15 cellular contexts compared by ENCODE assay signal in genomic region chr1:212588137-212588510, GRCh38.
"Had no signal": no experiment of that assay in that cellular context is flagged by ENCODE, and none has a peak within 500 bp of the region (broad histone marks: within the 10 kb centered on the region; RNA-seq: fewer than 3 reads in every experiment).

No MANE protein-coding gene starts in this region.

- H3K4me3 ChIP-seq: prostate gland, tibial nerve, uterus had no signal

- H3K36me3 ChIP-seq: prostate gland, tibial nerve, uterus had no signal

- H3K36me3 Mint-ChIP-seq: activated CD8-positive, alpha-beta memory T cell treated with anti-CD3 and anti-CD28 coated beads, Interleukin-2, amount 10 ng/mL, durations not matched to agents 7 days and 5 days had no signal

- H3K4me1 ChIP-seq: prostate gland, uterus had no signal

- H3K27me3 ChIP-seq: uterus had no signal

- DNase-seq: activated CD4-positive, alpha-beta memory T cell treated with anti-CD3 and anti-CD28 coated beads, Interleukin-2, amount 10 ng/mL, durations not matched to agents 7 days and 5 days; activated CD4-positive, alpha-beta T cell treated with anti-CD3 and anti-CD28 coated beads for 36 hours; activated CD8-positive, alpha-beta memory T cell treated with anti-CD3 and anti-CD28 coated beads, Interleukin-2, amount 10 ng/mL, durations not matched to agents 7 days and 5 days; activated naive CD4-positive, alpha-beta T cell treated with Interleukin-2 at 50 U/mL for 16 hours; anterior cingulate cortex; cortex of kidney; left ventricle myocardium superior; right cardiac atrium; stimulated activated naive CD8-positive, alpha-beta T cell treated with anti-CD3 and anti-CD28 coated beads, Interleukin-15, Interleukin-2, amounts not matched to agents 100 U/mL and 50 U/mL, for 24 hours; substantia nigra; uterus had no signal

- H3K4me3 Mint-ChIP-seq: activated CD4-positive, alpha-beta memory T cell treated with anti-CD3 and anti-CD28 coated beads, Interleukin-2, amount 10 ng/mL, durations not matched to agents 7 days and 5 days; activated CD4-positive, alpha-beta T cell treated with anti-CD3 and anti-CD28 coated beads for 36 hours; activated CD8-positive, alpha-beta memory T cell treated with anti-CD3 and anti-CD28 coated beads, Interleukin-2, amount 10 ng/mL, durations not matched to agents 7 days and 5 days; activated T-helper 17 cell treated with anti-CD3 and anti-CD28 coated beads, Interleukin-2, amount 50 U/mL, for 72 hours had no signal

- ATAC-seq: activated CD4-positive, alpha-beta T cell treated with anti-CD3 and anti-CD28 coated beads for 36 hours; activated CD8-positive, alpha-beta memory T cell treated with anti-CD3 and anti-CD28 coated beads, Interleukin-2, amount 10 ng/mL, durations not matched to agents 7 days and 5 days; activated T-helper 17 cell treated with anti-CD3 and anti-CD28 coated beads, Interleukin-2, amount 50 U/mL, for 72 hours; left ventricle myocardium superior; right cardiac atrium; stimulated activated naive CD8-positive, alpha-beta T cell treated with anti-CD3 and anti-CD28 coated beads, Interleukin-15, Interleukin-2, amounts not matched to agents 100 U/mL and 50 U/mL, for 24 hours had no signal

- H3K27ac ChIP-seq: prostate gland, uterus, VCaP had no signal

- H3K9me3 Mint-ChIP-seq: activated CD4-positive, alpha-beta memory T cell treated with anti-CD3 and anti-CD28 coated beads, Interleukin-2, amount 10 ng/mL, durations not matched to agents 7 days and 5 days; activated T-helper 17 cell treated with anti-CD3 and anti-CD28 coated beads, Interleukin-2, amount 50 U/mL, for 72 hours had no signal

- H3K27ac Mint-ChIP-seq: activated CD4-positive, alpha-beta memory T cell treated with anti-CD3 and anti-CD28 coated beads, Interleukin-2, amount 10 ng/mL, durations not matched to agents 7 days and 5 days; activated CD4-positive, alpha-beta T cell treated with anti-CD3 and anti-CD28 coated beads for 36 hours; activated CD8-positive, alpha-beta memory T cell treated with anti-CD3 and anti-CD28 coated beads, Interleukin-2, amount 10 ng/mL, durations not matched to agents 7 days and 5 days; activated T-helper 17 cell treated with anti-CD3 and anti-CD28 coated beads, Interleukin-2, amount 50 U/mL, for 72 hours had no signal

- H3K4me1 Mint-ChIP-seq: activated CD4-positive, alpha-beta memory T cell treated with anti-CD3 and anti-CD28 coated beads, Interleukin-2, amount 10 ng/mL, durations not matched to agents 7 days and 5 days; activated CD4-positive, alpha-beta T cell treated with anti-CD3 and anti-CD28 coated beads for 36 hours; activated CD8-positive, alpha-beta memory T cell treated with anti-CD3 and anti-CD28 coated beads, Interleukin-2, amount 10 ng/mL, durations not matched to agents 7 days and 5 days; activated T-helper 17 cell treated with anti-CD3 and anti-CD28 coated beads, Interleukin-2, amount 50 U/mL, for 72 hours had no signal

- H3K9me3 ChIP-seq: prostate gland, tibial nerve, uterus had no signal
